20 cellular contexts compared by ENCODE assay signal in genomic region chr22:49623715-49624114, GRCh38.
"Had no signal": no experiment of that assay in that cellular context is flagged by ENCODE, and none has a peak within 500 bp of the region (broad histone marks: within the 10 kb centered on the region; RNA-seq: fewer than 3 reads in every experiment).

No MANE protein-coding gene starts in this region.

- H3K27me3 Mint-ChIP-seq: naive thymus-derived CD8-positive, alpha-beta T cell had no signal

- H3K36me3 ChIP-seq: prostate gland, sigmoid colon, tibial artery, uterus had no signal

- H3K27ac ChIP-seq: coronary artery, parathyroid adenoma, prostate gland, sigmoid colon, skin epidermis, tibial artery, upper lobe of left lung, uterus had no signal

- H3K27ac Mint-ChIP-seq: endodermal cell had no signal

- H3K27me3 ChIP-seq: upper lobe of left lung, uterus had no signal

- H3K9me3 Mint-ChIP-seq: endodermal cell; naive thymus-derived CD8-positive, alpha-beta T cell had no signal

- H3K4me1 Mint-ChIP-seq: endodermal cell had no signal

- ATAC-seq: mucosa of descending colon; naive thymus-derived CD8-positive, alpha-beta T cell had no signal

- H3K4me3 ChIP-seq: coronary artery, mucosa of descending colon, prostate gland, sigmoid colon, skin epidermis, tibial artery, upper lobe of left lung, uterus had no signal

- H3K9me3 ChIP-seq: mucosa of descending colon, prostate gland, sigmoid colon, tibial artery, upper lobe of left lung, uterus had no signal

- DNase-seq: effector CD4-positive, alpha-beta T cell; endodermal cell; erythroblast; foreskin melanocyte; head of caudate nucleus; hippocampal formation; mammary epithelial cell; retina; sigmoid colon; stimulated activated CD4-positive, alpha-beta T cell treated with anti-CD3 and anti-CD28 coated beads, Interleukin-12 subunit alpha, Interleukin-12 subunit beta, amount 100 ng/mL, for 4 hours; stimulated activated naive CD4-positive, alpha-beta T cell; tibial artery; uterus had no signal

- H3K4me3 Mint-ChIP-seq: endodermal cell; naive thymus-derived CD8-positive, alpha-beta T cell had no signal

- H3K4me1 ChIP-seq: parathyroid adenoma, prostate gland, sigmoid colon, tibial artery, uterus had no signal
